In genomic region chr1:1847501-1848289, GRCh38 we compare ENCODE assay signal across 13 cellular contexts. TPM values are rescaled to one million over a fixed set of nuclear protein-coding genes. Genes with fewer than 3 reads are reported as not detected.
A peak's percentile ranks its signal among the peaks of the same experiment; 100 is the strongest.
DNase-seq lines count a peak whose midpoint lies in the region; ATAC-seq and TF ChIP-seq lines count a peak whose summit lies in the region.
"Had no signal": no experiment of that assay in that cellular context is flagged by ENCODE, and none has a peak within 500 bp of the region (broad histone marks: within the 10 kb centered on the region; RNA-seq: fewer than 3 reads in every experiment).

No MANE protein-coding gene starts in this region.

- peak overlapping the region in 1 of 2 donors; percentile 15 for H3K4me3 ChIP-seq in stomach smooth muscle (ENCODE audit: low read length in 2 of 2)

- peak; percentile 60 for ATAC-seq in GM21723 (IDR thresholded peaks at IDR 0.05; ENCODE audit: unreplicated experiment)
- ATAC-seq in SK-N-SH treated with all-trans-retinoic acid at 6 μM for 48 hours: peak; percentile 41; the same call in 2 of the 3 replicates
- ATAC-seq: Panc1 had no signal

- H3K27me3 ChIP-seq in layer of hippocampus (ENCODE audit: control insufficient read depth, insufficient read depth, low read length) (no peaks in the 10 kb centered on the region), stomach smooth muscle (ENCODE audit: control insufficient read depth in 1 of 2, insufficient read depth in 2 of 2, low read length in 2 of 2) (no peaks in the 10 kb centered on the region)

- H3K27ac ChIP-seq in layer of hippocampus (ENCODE audit: low read depth, low read length): peak overlapping the region; percentile 63
- H3K27ac ChIP-seq in stomach smooth muscle (ENCODE audit: low read length): peak overlapping the region; percentile 41

- H3K36me3 ChIP-seq in stomach smooth muscle (ENCODE audit: control insufficient read depth in 2 of 2, insufficient read depth in 2 of 2, low read length in 2 of 2): no peaks in the 10 kb centered on the region

- peaks cover 18% of the 10 kb centered on the region for H3K4me1 ChIP-seq in stomach smooth muscle (ENCODE audit: control insufficient read depth, insufficient read depth, low read length)

- no peak overlapping the region for H3K9ac ChIP-seq in stomach smooth muscle (ENCODE audit: low read length in 2 of 2)

- DNase-seq in cerebellum (ENCODE audit: low spot score): no peak
- no peak for DNase-seq in amygdala (lab: John Stamatoyannopoulos, UW)
- no peak for DNase-seq in putamen (ENCODE audit: low spot score)
- DNase-seq in T-helper 9 cell: no peak
- DNase-seq: activated T-cell treated with anti-CD3 and anti-CD28 coated beads for 4 hours; HCEC 1CT; posterior cingulate gyrus; stimulated activated naive CD4-positive, alpha-beta T cell treated with Interleukin-2 at 50 U/mL for 16 hours had no signal

- no peaks in the 10 kb centered on the region for H3K9me3 ChIP-seq in stomach smooth muscle (ENCODE audit: control insufficient read depth in 2 of 2, low read length in 2 of 2)

TF ChIP-seq in SK-N-SH treated with all-trans-retinoic acid at 6 μM for 48 hours, 23 proteins besides CTCF, POLR2A, EP300 and RAD21:
- no peak for TF ChIP-seq SNAI2 (CRISPR knock-in tag; IDR thresholded peaks at IDR 0.05)
- no peak for TF ChIP-seq ZNF70 (CRISPR knock-in tag; IDR thresholded peaks at IDR 0.05)
- TF ChIP-seq CSRNP3 (CRISPR knock-in tag; IDR thresholded peaks at IDR 0.05): no peak
- TF ChIP-seq OSR1 (CRISPR knock-in tag; IDR thresholded peaks at IDR 0.05): no peak
- no peak for TF ChIP-seq GLIS3 (CRISPR knock-in tag; IDR thresholded peaks at IDR 0.05)

RNA-seq across cellular contexts. Expression of gene GNB1, which starts 43.2 kb away (rescaled TPM):
- total RNA-seq in cerebellum: 207 TPM
